Comparison of ENCODE assay signal across 10 cellular contexts in genomic region chr11:70826541-70826943, GRCh38.
DNase-seq lines count a peak whose midpoint lies in the region; ATAC-seq and TF ChIP-seq lines count a peak whose summit lies in the region.
"Had no signal": no experiment of that assay in that cellular context is flagged by ENCODE, and none has a peak within 500 bp of the region (broad histone marks: within the 10 kb centered on the region; RNA-seq: fewer than 3 reads in every experiment).

No MANE protein-coding gene starts in this region.

- peaks cover 32% of the 10 kb centered on the region for H3K4me1 Mint-ChIP-seq in mesothelial cell of epicardium

- in situ Hi-C loops in brain microvascular endothelial cell (cut with HindIII; ENCODE audit: low pct_ligation_motif_present, low sequenced_read_pairs) = no loop called here

- H3K27ac ChIP-seq in cingulate gyrus (ENCODE audit: low read depth, low read length) (peak overlapping the region; percentile 63), brain microvascular endothelial cell (no peak overlapping the region)
- H3K27ac ChIP-seq: BLaER1 treated with 17β-estradiol and CSF1 and Interleukin-3, amounts not matched to agents 10 nM and 100 nM; tibial nerve had no signal

- H3K36me3 Mint-ChIP-seq in mesothelial cell of epicardium = no peaks in the 10 kb centered on the region

- DNase-seq in AG08396 (ENCODE audit: low spot score) (peak; percentile 45), NCI-H2029 (lab: John Stamatoyannopoulos, UW) (peak; percentile 88), mesothelial cell of epicardium (ENCODE audit: low spot score in 2 of 2, unreplicated experiment in 2 of 2) (no peak), brain microvascular endothelial cell (no peak)

- no peaks in the 10 kb centered on the region for H3K36me3 ChIP-seq in brain microvascular endothelial cell (replicated peaks)
- H3K36me3 ChIP-seq: BLaER1 treated with 17β-estradiol and CSF1 and Interleukin-3, amounts not matched to agents 10 nM and 100 nM; tibial nerve had no signal

- H3K27me3 Mint-ChIP-seq in mesothelial cell of epicardium (ENCODE audit: low read depth) = peaks cover 55% of the 10 kb centered on the region

- ATAC-seq in HG03196 (IDR thresholded peaks at IDR 0.05; ENCODE audit: unreplicated experiment) (no peak), HG02840 (IDR thresholded peaks at IDR 0.05; ENCODE audit: low FRiP score, unreplicated experiment) (no peak), HG03565 (IDR thresholded peaks at IDR 0.05; ENCODE audit: unreplicated experiment) (no peak)

- no peak overlapping the region for H3K4me3 ChIP-seq in brain microvascular endothelial cell (ENCODE audit: low read depth, low read length)
- H3K4me3 ChIP-seq: BLaER1 treated with 17β-estradiol and CSF1 and Interleukin-3, amounts not matched to agents 10 nM and 100 nM had no signal

- no peak overlapping the region for H3K27ac Mint-ChIP-seq in mesothelial cell of epicardium

- H3K27me3 ChIP-seq in brain microvascular endothelial cell (replicated peaks) = peaks cover 18% of the 10 kb centered on the region

- H3K4me3 Mint-ChIP-seq in mesothelial cell of epicardium = peak overlapping the region; percentile 15

- no peak for TF ChIP-seq CTCF in mesothelial cell of epicardium (IDR thresholded peaks at IDR 0.05; ENCODE audit: unreplicated experiment)
- no peak for TF ChIP-seq CTCF in brain microvascular endothelial cell (IDR thresholded peaks at IDR 0.05; ENCODE audit: low read depth, low read length, missing control alignments)

- no peaks in the 10 kb centered on the region for H3K9me3 Mint-ChIP-seq in mesothelial cell of epicardium

Comparison
In these comparisons a context has a peak if more than half of its experiments do, and no peak if none do; other contexts are left out.
1. DNase-seq: peak in AG08396 (single experiment) and NCI-H2029 (single experiment); none in mesothelial cell of epicardium (0 of 2) and brain microvascular endothelial cell (single experiment).